In genomic region chrX:153794897-153795816, GRCh38 we compare ENCODE assay signal across 1 cellular context.
TF ChIP-seq lines count a peak whose summit lies in the region.

No MANE protein-coding gene starts in this region.

TF ChIP-seq in K562, 482 proteins besides CTCF, POLR2A, EP300 and RAD21:
- TF ChIP-seq SUPT5H (IDR thresholded peaks at IDR 0.05) (no peak), ZNF24 (IDR thresholded peaks at IDR 0.05) (no peak), CBFB (CRISPR knock-in tag; IDR thresholded peaks at IDR 0.05) (no peak), ZNF507 (tag; conservative IDR thresholded peaks at IDR 0.05) (no peak), LEF1 (IDR thresholded peaks at IDR 0.05) (no peak), MEIS2 (IDR thresholded peaks at IDR 0.05; ENCODE audit: partially characterized antibody) (no peak), NBN (IDR thresholded peaks at IDR 0.05; ENCODE audit: low read depth) (0 out of 2 replicates have a peak, but pooled peaks have one; percentile 8), SAP30 (IDR thresholded peaks at IDR 0.05; ENCODE audit: borderline replicate concordance, insufficient read depth, low read depth, low read length, poor library complexity, severe bottlenecking) (peak; percentile 64), MEF2D (tag; conservative IDR thresholded peaks at IDR 0.05; ENCODE audit: low read depth) (no peak), ZFX (CRISPR knock-in tag; IDR thresholded peaks at IDR 0.05) (peak; percentile 49), E2F6 (IDR thresholded peaks at IDR 0.05; ENCODE audit: borderline replicate concordance in 1 of 2, extremely low read depth in 1 of 2, insufficient read depth in 1 of 2, insufficient read length in 1 of 2, low read depth in 1 of 2, low read length in 1 of 2, poor library complexity in 1 of 2, severe bottlenecking in 1 of 2) (peak in 1 of 2 experiments; percentile 46), NR3C1 (CRISPR knock-in tag; IDR thresholded peaks at IDR 0.05) (0 out of 2 replicates have a peak, but pooled peaks have one; percentile 30), BRF2 (IDR thresholded peaks at IDR 0.05; ENCODE audit: borderline replicate concordance, insufficient read depth, insufficient read length) (no peak), RBFOX2 (IDR thresholded peaks at IDR 0.05; ENCODE audit: low read depth, low read length) (peak; percentile 78; the same call in 1 of the 2 replicates), PYGO2 (tag; IDR thresholded peaks at IDR 0.05) (no peak)
- TF ChIP-seq, protein P1, sequence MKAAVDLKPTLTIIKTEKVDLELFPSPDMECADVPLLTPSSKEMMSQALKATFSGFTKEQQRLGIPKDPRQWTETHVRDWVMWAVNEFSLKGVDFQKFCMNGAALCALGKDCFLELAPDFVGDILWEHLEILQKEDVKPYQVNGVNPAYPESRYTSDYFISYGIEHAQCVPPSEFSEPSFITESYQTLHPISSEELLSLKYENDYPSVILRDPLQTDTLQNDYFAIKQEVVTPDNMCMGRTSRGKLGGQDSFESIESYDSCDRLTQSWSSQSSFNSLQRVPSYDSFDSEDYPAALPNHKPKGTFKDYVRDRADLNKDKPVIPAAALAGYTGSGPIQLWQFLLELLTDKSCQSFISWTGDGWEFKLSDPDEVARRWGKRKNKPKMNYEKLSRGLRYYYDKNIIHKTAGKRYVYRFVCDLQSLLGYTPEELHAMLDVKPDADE (conservative IDR thresholded peaks at IDR 0.05; ENCODE audit: control insufficient read depth, low read depth, low read length) = 0 out of 2 replicates have a peak, but pooled peaks have one; percentile 7
- TF ChIP-seq, protein P2, sequence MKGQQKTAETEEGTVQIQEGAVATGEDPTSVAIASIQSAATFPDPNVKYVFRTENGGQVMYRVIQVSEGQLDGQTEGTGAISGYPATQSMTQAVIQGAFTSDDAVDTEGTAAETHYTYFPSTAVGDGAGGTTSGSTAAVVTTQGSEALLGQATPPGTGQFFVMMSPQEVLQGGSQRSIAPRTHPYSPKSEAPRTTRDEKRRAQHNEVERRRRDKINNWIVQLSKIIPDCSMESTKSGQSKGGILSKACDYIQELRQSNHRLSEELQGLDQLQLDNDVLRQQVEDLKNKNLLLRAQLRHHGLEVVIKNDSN (CRISPR knock-in tag; IDR thresholded peaks at IDR 0.05) = 0 out of 2 replicates have a peak, but pooled peaks have one; percentile 11
